14 cellular contexts compared by ENCODE assay signal in the genomic region with DNA sequence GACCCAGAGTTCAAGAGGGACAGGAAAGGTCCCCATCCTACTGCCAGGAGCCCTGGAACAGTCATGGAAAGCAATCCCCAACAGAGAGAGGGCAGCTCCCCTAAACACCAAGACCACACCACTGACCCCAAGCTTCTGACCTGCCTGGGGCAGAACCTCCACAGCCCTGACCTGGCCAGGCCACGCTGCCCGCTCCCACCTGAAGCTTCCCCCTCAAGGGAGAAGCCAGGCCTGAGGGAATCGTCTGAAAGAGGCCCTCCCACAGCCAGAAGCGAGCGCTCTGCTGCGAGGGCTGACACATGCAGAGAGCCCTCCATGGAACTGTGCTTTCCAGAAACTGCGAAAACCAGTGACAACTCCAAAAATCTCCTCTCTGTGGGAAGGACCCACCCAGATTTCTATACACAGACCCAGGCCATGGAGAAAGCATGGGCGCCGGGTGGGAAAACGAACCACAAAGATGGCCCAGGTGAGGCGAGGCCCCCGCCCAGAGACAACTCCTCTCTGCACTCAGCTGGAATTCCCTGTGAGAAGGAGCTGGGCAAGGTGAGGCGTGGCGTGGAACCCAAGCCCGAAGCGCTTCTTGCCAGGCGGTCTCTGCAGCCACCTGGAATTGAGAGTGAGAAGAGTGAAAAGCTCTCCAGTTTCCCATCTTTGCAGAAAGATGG. TPM values are rescaled to one million over a fixed set of nuclear protein-coding genes. Genes with fewer than 3 reads are reported as not detected.
DNase-seq lines count a peak whose midpoint lies in the region; ATAC-seq and TF ChIP-seq lines count a peak whose summit lies in the region.
"Had no signal": no experiment of that assay in that cellular context is flagged by ENCODE, and none has a peak within 500 bp of the region (broad histone marks: within the 10 kb centered on the region; RNA-seq: fewer than 3 reads in every experiment).

No MANE protein-coding gene starts in this region.

- H3K36me3 Mint-ChIP-seq in activated naive CD4-positive, alpha-beta T cell treated with anti-CD3 and anti-CD28 coated beads, Interleukin-2, amount 50 U/mL, for 24 hours = peaks cover 3% of the 10 kb centered on the region
- H3K36me3 Mint-ChIP-seq in T-helper 17 cell (ENCODE audit: low read depth) (no peaks in the 10 kb centered on the region), immature natural killer cell (peaks cover 0 to 10% (median 9%) of the 10 kb centered on the region in 3 donors)

- peaks cover 10% of the 10 kb centered on the region for H3F3A ChIP-seq in PC-9 (ENCODE audit: insufficient read depth, low read depth)

- peak overlapping the region; percentile 51 for H3K27ac Mint-ChIP-seq in activated naive CD4-positive, alpha-beta T cell treated with anti-CD3 and anti-CD28 coated beads, Interleukin-2, amount 50 U/mL, for 24 hours
- H3K27ac Mint-ChIP-seq in T-helper 17 cell (peak overlapping the region; percentile 97), immature natural killer cell (peak overlapping the region; percentile 94 to 100 (median 98))
- H3K27ac Mint-ChIP-seq in stimulated activated naive CD8-positive, alpha-beta T cell treated with anti-CD3 and anti-CD28 coated beads, Interleukin-15, amount 100 ng/mL, for 72 hours = peak overlapping the region; percentile 95 to 98

- no peaks in the 10 kb centered on the region for H3K9me3 ChIP-seq in T-helper 17 cell (ENCODE audit: control insufficient read depth, low read length, poor library complexity, severe bottlenecking)
- H3K9me3 ChIP-seq in PC-9 (ENCODE audit: insufficient read depth, low read depth) = no peaks in the 10 kb centered on the region
- H3K9me3 ChIP-seq: adrenal gland had no signal

- DNase-seq in activated naive CD4-positive, alpha-beta T cell (lab: John Stamatoyannopoulos, UW) = no peak
- no peak for DNase-seq in T-helper 17 cell
- no peak for DNase-seq in immature natural killer cell
- DNase-seq in stimulated activated naive CD8-positive, alpha-beta T cell treated with anti-CD3 and anti-CD28 coated beads, Interleukin-15, amount 100 ng/mL, for 72 hours = no peak
- no peak for DNase-seq in PC-9
- DNase-seq in GM10248 (ENCODE audit: extremely low spot score) = no peak
- DNase-seq: adrenal gland, cortex of kidney, NCI-H1105, NCI-H345, SW 1271 had no signal

- no peak overlapping the region for H3K4me2 ChIP-seq in PC-9

- no peak overlapping the region for H3K4me3 ChIP-seq in PC-9

- no peaks in the 10 kb centered on the region for H3K9me2 ChIP-seq in PC-9 (ENCODE audit: insufficient read depth)

- no peak overlapping the region for H2AFZ ChIP-seq in PC-9
- H2AFZ ChIP-seq: parathyroid adenoma had no signal

- no peaks in the 10 kb centered on the region for H3K9me3 Mint-ChIP-seq in activated naive CD4-positive, alpha-beta T cell treated with anti-CD3 and anti-CD28 coated beads, Interleukin-2, amount 50 U/mL, for 24 hours
- no peaks in the 10 kb centered on the region for H3K9me3 Mint-ChIP-seq in immature natural killer cell
- no peaks in the 10 kb centered on the region for H3K9me3 Mint-ChIP-seq in stimulated activated naive CD8-positive, alpha-beta T cell treated with anti-CD3 and anti-CD28 coated beads, Interleukin-15, amount 100 ng/mL, for 72 hours

- peaks cover 89% of the 10 kb centered on the region for H3K4me1 Mint-ChIP-seq in activated naive CD4-positive, alpha-beta T cell treated with anti-CD3 and anti-CD28 coated beads, Interleukin-2, amount 50 U/mL, for 24 hours
- H3K4me1 Mint-ChIP-seq in T-helper 17 cell = peaks cover 52% of the 10 kb centered on the region
- H3K4me1 Mint-ChIP-seq in immature natural killer cell = peaks cover 40 to 75% of the 10 kb centered on the region in 2 donors
- peaks cover 77% of the 10 kb centered on the region for H3K4me1 Mint-ChIP-seq in stimulated activated naive CD8-positive, alpha-beta T cell treated with anti-CD3 and anti-CD28 coated beads, Interleukin-15, amount 100 ng/mL, for 72 hours

- TF ChIP-seq CTCF in PC-9 (conservative IDR thresholded peaks at IDR 0.05) (no peak), GM10248 (IDR thresholded peaks at IDR 0.05; ENCODE audit: control extremely low read depth, extremely low read depth, low read depth, missing control alignments) (no peak)

- no peaks in the 10 kb centered on the region for H3K27me3 ChIP-seq in PC-9 (ENCODE audit: insufficient read depth, low read depth)
- H3K27me3 ChIP-seq: adrenal gland had no signal

- no peak for ATAC-seq in T-helper 17 cell
- ATAC-seq in stimulated activated naive CD8-positive, alpha-beta T cell treated with anti-CD3 and anti-CD28 coated beads, Interleukin-15, amount 100 ng/mL, for 72 hours = no peak
- no peak for ATAC-seq in GM21576 (IDR thresholded peaks at IDR 0.05; ENCODE audit: unreplicated experiment)

- peak overlapping the region; percentile 44 for H3K4me3 Mint-ChIP-seq in activated naive CD4-positive, alpha-beta T cell treated with anti-CD3 and anti-CD28 coated beads, Interleukin-2, amount 50 U/mL, for 24 hours
- H3K4me3 Mint-ChIP-seq in T-helper 17 cell (peak overlapping the region; percentile 91), immature natural killer cell (peak overlapping the region; percentile 90 to 93 (median 91))
- H3K4me3 Mint-ChIP-seq in stimulated activated naive CD8-positive, alpha-beta T cell treated with anti-CD3 and anti-CD28 coated beads, Interleukin-15, amount 100 ng/mL, for 72 hours = peak overlapping the region; percentile 84 to 86

- CTCF ChIA-PET in PC-9 (lab: Charles Lee) = no interaction called here
- CTCF ChIA-PET in GM10248 (lab: Yijun Ruan, JAX) = interaction anchor here (0.9 to 12.5 kb wide), 10 partner anchors 8 to 1051 kb away, joined by 3 to 311 read pairs (median 4); a partner anchor contains a TSS

- POLR2A ChIA-PET in PC-9 (lab: Charles Lee; ENCODE audit: unreplicated experiment) (no interaction called here), GM10248 (lab: Yijun Ruan, JAX) (no interaction called here)

- H3K27ac ChIP-seq in PC-9 = no peak overlapping the region
- H3K27ac ChIP-seq: parathyroid adenoma had no signal

- no peaks in the 10 kb centered on the region for H4K20me1 ChIP-seq in PC-9 (ENCODE audit: insufficient read depth)

- H3K4me1 ChIP-seq in PC-9 (replicated peaks; ENCODE audit: insufficient read depth) = peaks cover 21% of the 10 kb centered on the region
- H3K4me1 ChIP-seq: parathyroid adenoma had no signal

- intact Hi-C loops in PC-9 (cut with micrococcal nuclease; ENCODE audit: unreplicated experiment) = no loop called here

- no peaks in the 10 kb centered on the region for H3K27me3 Mint-ChIP-seq in activated naive CD4-positive, alpha-beta T cell treated with anti-CD3 and anti-CD28 coated beads, Interleukin-2, amount 50 U/mL, for 24 hours
- no peaks in the 10 kb centered on the region for H3K27me3 Mint-ChIP-seq in T-helper 17 cell
- H3K27me3 Mint-ChIP-seq in immature natural killer cell (ENCODE audit: low read depth in 3 of 3) = peaks cover 0 to 5% (median 4%) of the 10 kb centered on the region in 3 donors
- no peaks in the 10 kb centered on the region for H3K27me3 Mint-ChIP-seq in stimulated activated naive CD8-positive, alpha-beta T cell treated with anti-CD3 and anti-CD28 coated beads, Interleukin-15, amount 100 ng/mL, for 72 hours

- H3K79me2 ChIP-seq in PC-9 (ENCODE audit: low read depth) = no peaks in the 10 kb centered on the region
- H3K79me2 ChIP-seq: parathyroid adenoma had no signal

- peaks cover 27% of the 10 kb centered on the region for H3K36me3 ChIP-seq in PC-9 (ENCODE audit: low read depth)

- no TSS peak for BruUV-seq in PC-9 (replicated peaks; lab: Mats Ljungman, UMichigan)

RNA-seq across cellular contexts. Expression of a gene that starts 31.6 kb away (rescaled TPM):
- total RNA-seq in T-helper 17 cell = 1 to 10 TPM in 1 of 2 donors, under 1 TPM in 1; 0.05 to 1.3 TPM
- polyA plus RNA-seq in immature natural killer cell = 1 to 10 TPM in 1 of 3 donors, under 1 TPM in 2; 0.52 to 1.7 (median 0.63) TPM
- not detected in 2 replicates for total RNA-seq in PC-9 (2021)
